2 cellular contexts compared by ENCODE assay signal in the genomic region with DNA sequence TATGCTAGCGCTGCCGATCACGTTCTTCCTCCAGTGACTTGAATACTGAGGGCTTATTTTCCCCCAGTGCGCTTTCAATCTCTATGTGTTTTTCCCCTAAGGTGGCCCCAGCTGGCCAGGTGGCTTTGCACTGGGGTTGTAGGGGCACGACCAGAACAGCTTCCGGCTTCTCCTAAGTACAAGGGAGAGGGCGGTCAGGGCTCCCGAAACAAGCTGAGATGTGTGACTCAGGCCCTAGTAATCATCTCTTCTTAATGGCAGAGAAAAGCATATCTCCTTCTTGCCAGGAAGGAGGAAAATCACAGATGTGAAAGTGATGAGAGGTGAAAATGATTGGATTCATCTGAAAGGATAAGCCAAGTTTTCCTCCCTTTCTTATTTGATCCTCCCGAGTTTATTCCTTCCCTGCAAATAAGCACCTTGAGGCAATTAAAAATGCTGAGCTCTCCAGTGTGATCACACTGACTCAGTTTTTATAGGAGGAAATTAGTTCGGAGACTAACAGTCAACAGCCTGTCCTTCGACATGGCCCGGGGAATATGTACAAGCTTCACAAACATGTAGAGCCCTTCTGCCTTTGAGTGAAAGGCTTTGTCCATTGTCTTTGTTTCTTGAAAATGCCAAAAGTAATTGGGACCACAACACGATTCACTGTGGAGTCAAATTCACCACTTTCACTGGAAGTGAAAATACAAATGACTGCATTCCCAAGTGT.
TF ChIP-seq lines count a peak whose summit lies in the region.

No MANE protein-coding gene starts in this region.

TF ChIP-seq in IMR-90, 13 proteins besides CTCF, POLR2A, EP300 and RAD21:
- TF ChIP-seq BHLHE40 (IDR thresholded peaks at IDR 0.05; ENCODE audit: low read depth, low read length) (no peak), SMC3 (IDR thresholded peaks at IDR 0.05; ENCODE audit: low read depth, low read length) (no peak), FOS (IDR thresholded peaks at IDR 0.05; ENCODE audit: low read depth, low read length) (no peak), RCOR1 (IDR thresholded peaks at IDR 0.05; ENCODE audit: insufficient replicate concordance, low read length) (no peak), MXI1 (IDR thresholded peaks at IDR 0.05; ENCODE audit: borderline replicate concordance, low read depth, low read length) (no peak), RFX5 (IDR thresholded peaks at IDR 0.05; ENCODE audit: low read depth, low read length) (no peak), MAFK (IDR thresholded peaks at IDR 0.05; ENCODE audit: low read depth, low read length) (no peak)
- TF ChIP-seq, protein P1, sequence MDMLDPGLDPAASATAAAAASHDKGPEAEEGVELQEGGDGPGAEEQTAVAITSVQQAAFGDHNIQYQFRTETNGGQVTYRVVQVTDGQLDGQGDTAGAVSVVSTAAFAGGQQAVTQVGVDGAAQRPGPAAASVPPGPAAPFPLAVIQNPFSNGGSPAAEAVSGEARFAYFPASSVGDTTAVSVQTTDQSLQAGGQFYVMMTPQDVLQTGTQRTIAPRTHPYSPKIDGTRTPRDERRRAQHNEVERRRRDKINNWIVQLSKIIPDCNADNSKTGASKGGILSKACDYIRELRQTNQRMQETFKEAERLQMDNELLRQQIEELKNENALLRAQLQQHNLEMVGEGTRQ (IDR thresholded peaks at IDR 0.05; ENCODE audit: low read depth, low read length) = no peak
- TF ChIP-seq, protein P2, sequence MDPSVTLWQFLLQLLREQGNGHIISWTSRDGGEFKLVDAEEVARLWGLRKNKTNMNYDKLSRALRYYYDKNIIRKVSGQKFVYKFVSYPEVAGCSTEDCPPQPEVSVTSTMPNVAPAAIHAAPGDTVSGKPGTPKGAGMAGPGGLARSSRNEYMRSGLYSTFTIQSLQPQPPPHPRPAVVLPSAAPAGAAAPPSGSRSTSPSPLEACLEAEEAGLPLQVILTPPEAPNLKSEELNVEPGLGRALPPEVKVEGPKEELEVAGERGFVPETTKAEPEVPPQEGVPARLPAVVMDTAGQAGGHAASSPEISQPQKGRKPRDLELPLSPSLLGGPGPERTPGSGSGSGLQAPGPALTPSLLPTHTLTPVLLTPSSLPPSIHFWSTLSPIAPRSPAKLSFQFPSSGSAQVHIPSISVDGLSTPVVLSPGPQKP (IDR thresholded peaks at IDR 0.05; ENCODE audit: borderline replicate concordance, low read depth, low read length) = no peak

TF ChIP-seq in GM12891, 5 proteins besides CTCF, POLR2A, EP300 and RAD21:
- TF ChIP-seq POU2F2 (IDR thresholded peaks at IDR 0.05; ENCODE audit: low read depth, low read length) = no peak
- TF ChIP-seq PAX5 (IDR thresholded peaks at IDR 0.05; ENCODE audit: insufficient read depth, low read length, severe bottlenecking) = no peak
